ENCODE assay signal across 19 cellular contexts in the genomic region with DNA sequence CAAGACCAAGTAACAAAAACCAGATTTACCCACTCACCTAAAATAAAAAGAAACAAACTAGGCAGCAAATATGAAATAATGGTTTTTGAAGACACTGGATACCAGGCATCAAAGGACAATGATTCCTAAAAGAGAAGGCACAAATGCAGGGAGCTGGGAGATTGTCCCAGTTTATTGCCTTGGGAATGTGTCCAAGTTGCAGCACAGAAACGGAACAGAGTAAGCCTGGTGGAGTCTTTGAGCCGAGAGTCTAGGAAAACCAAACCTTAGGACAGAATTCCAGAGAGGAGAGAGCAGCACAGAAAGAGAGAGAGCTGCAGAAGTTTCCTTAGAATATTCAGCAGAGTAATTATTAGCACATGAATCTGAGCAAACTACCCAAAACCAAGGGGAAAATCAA. TPM values are rescaled to one million over a fixed set of nuclear protein-coding genes. Genes with fewer than 3 reads are reported as not detected.
DNase-seq lines count a peak whose midpoint lies in the region; ATAC-seq, FAIRE-seq and TF ChIP-seq lines count a peak whose summit lies in the region.
"Had no signal": no experiment of that assay in that cellular context is flagged by ENCODE, and none has a peak within 500 bp of the region (broad histone marks: within the 10 kb centered on the region; RNA-seq: fewer than 3 reads in every experiment).

No MANE protein-coding gene starts in this region.

- H3K9me3 Mint-ChIP-seq in glutamatergic neuron (ENCODE audit: unreplicated experiment) = peaks cover 6% of the 10 kb centered on the region

- DNase-seq in T-helper 17 cell = no peak
- DNase-seq in glutamatergic neuron = no peak
- peak; percentile 65 for DNase-seq in small intestine
- DNase-seq in foreskin fibroblast = no peak
- DNase-seq in medulla oblongata (ENCODE audit: extremely low spot score) = no peak
- no peak for DNase-seq in COLO829 (ENCODE audit: low spot score)
- DNase-seq: AML-193; CD4-positive, alpha-beta T cell; DMS153; DMS79; GF-D8; H9 had no signal

- no peak for ATAC-seq in T-helper 17 cell
- ATAC-seq: GM12878, HepG2 had no signal

- H3K27ac Mint-ChIP-seq in T-helper 17 cell (no peak overlapping the region), glutamatergic neuron (ENCODE audit: unreplicated experiment) (peak overlapping the region; percentile 17)
- H3K27ac Mint-ChIP-seq: CD4-positive, alpha-beta T cell; H9; IgD-negative memory B cell had no signal

- H3K9me3 ChIP-seq in T-helper 17 cell (ENCODE audit: control insufficient read depth, low read length, poor library complexity, severe bottlenecking) (no peaks in the 10 kb centered on the region), small intestine (ENCODE audit: control insufficient read depth, low read depth) (no peaks in the 10 kb centered on the region)

- no peak overlapping the region for H3K4me3 ChIP-seq in small intestine (ENCODE audit: low read depth in 1 of 2, low read length in 2 of 2)
- no peak overlapping the region for H3K4me3 ChIP-seq in foreskin fibroblast (ENCODE audit: low read depth in 1 of 2, low read length in 2 of 2)
- H3K4me3 ChIP-seq: GM12878 had no signal

- no peaks in the 10 kb centered on the region for H3K27me3 Mint-ChIP-seq in T-helper 17 cell
- H3K27me3 Mint-ChIP-seq in glutamatergic neuron (ENCODE audit: unreplicated experiment) = peaks cover 4% of the 10 kb centered on the region
- H3K27me3 Mint-ChIP-seq: CD4-positive, alpha-beta T cell; IgD-negative memory B cell had no signal

- FAIRE-seq in small intestine (lab: Jason Lieb, UNC) = no peak
- FAIRE-seq: A204.1, GM12878, GM19239, H1, HepG2 had no signal

- H3K36me3 Mint-ChIP-seq in T-helper 17 cell (ENCODE audit: low read depth) (peaks cover 5% of the 10 kb centered on the region), glutamatergic neuron (ENCODE audit: unreplicated experiment) (peaks cover 29% of the 10 kb centered on the region)

- H3K36me3 ChIP-seq in small intestine (ENCODE audit: control insufficient read depth in 2 of 2, insufficient read depth in 2 of 2, low read length in 2 of 2) = no peaks in the 10 kb centered on the region

- H3K4me3 Mint-ChIP-seq in T-helper 17 cell = peak overlapping the region; percentile 41
- H3K4me3 Mint-ChIP-seq in glutamatergic neuron (ENCODE audit: unreplicated experiment) = no peak overlapping the region
- H3K4me3 Mint-ChIP-seq: CD4-positive, alpha-beta T cell; H9; IgD-negative memory B cell had no signal

- no peaks in the 10 kb centered on the region for H3K4me1 Mint-ChIP-seq in T-helper 17 cell
- H3K4me1 Mint-ChIP-seq in glutamatergic neuron (ENCODE audit: low read depth, unreplicated experiment) = no peaks in the 10 kb centered on the region
- H3K4me1 Mint-ChIP-seq: H9, IgD-negative memory B cell had no signal

- TF ChIP-seq CTCF in glutamatergic neuron (IDR thresholded peaks at IDR 0.05; ENCODE audit: partially characterized antibody, unreplicated experiment) (no peak), foreskin fibroblast (IDR thresholded peaks at IDR 0.05; ENCODE audit: low read depth, low read length) (no peak)

- no peak overlapping the region for H3K27ac ChIP-seq in small intestine (ENCODE audit: low read depth in 1 of 2, low read length in 1 of 2)
- H3K27ac ChIP-seq: C4-2B had no signal

- H3K4me1 ChIP-seq in small intestine (ENCODE audit: control insufficient read depth in 2 of 2, insufficient read depth in 1 of 2, low read depth in 1 of 2, low read length in 1 of 2) = no peaks in the 10 kb centered on the region

- WGBS in small intestine, 3 donors = 27 to 59% (median 29%) methylated on average over 2 of the region's 2 CpGs

- H3K27me3 ChIP-seq in small intestine (ENCODE audit: control insufficient read depth in 2 of 2, insufficient read depth in 2 of 2, low read length in 2 of 2) = no peaks in the 10 kb centered on the region

RNA-seq across cellular contexts. Expression of a gene that starts 7.8 kb away (rescaled TPM):
- total RNA-seq in T-helper 17 cell = 10 to 100 TPM; 69.0 to 71.3 TPM
- 131 TPM for total RNA-seq in glutamatergic neuron (ENCODE audit: unreplicated experiment)
- 100 to 1,000 TPM; 157 to 177 (median 171) TPM for polyA plus RNA-seq in small intestine

RNA-seq across cellular contexts. Expression of a gene that starts 48.9 kb away (rescaled TPM):
- total RNA-seq in T-helper 17 cell = 10 to 100 TPM; 30.2 to 31.7 TPM
- 17.1 TPM for total RNA-seq in glutamatergic neuron (ENCODE audit: unreplicated experiment)
- polyA plus RNA-seq in small intestine = 1 to 10 TPM; 4.0 to 7.0 (median 4.1) TPM
